ENCODE assay signal across 20 cellular contexts in the genomic region with DNA sequence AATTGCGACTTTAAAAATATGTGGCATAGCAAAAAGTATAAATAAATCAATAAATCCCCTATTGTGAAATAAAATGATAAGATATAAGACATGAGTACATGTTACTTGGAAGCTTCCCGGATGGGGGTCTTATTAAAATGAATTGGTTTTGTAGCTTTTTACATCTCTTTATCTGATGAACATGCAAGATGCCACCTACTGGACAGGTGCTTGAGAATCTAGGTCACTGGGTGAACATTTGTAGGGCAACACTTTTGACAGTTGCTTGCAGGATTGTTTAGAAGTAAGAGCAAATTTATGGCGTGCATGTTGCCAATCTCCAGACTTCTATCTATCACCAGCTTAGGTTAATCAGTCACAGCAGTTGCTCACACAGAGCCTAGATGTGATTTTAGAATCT.
DNase-seq lines count a peak whose midpoint lies in the region; ATAC-seq and TF ChIP-seq lines count a peak whose summit lies in the region.
"Had no signal": no experiment of that assay in that cellular context is flagged by ENCODE, and none has a peak within 500 bp of the region (broad histone marks: within the 10 kb centered on the region; RNA-seq: fewer than 3 reads in every experiment).

No MANE protein-coding gene starts in this region.

- peak; percentile 12 for TF ChIP-seq CTCF in SU-DHL-6 (IDR thresholded peaks at IDR 0.05; ENCODE audit: insufficient read depth, low read length, poor library complexity, severe bottlenecking)

- ATAC-seq in left lobe of liver (peak; percentile 58), HG03460 (IDR thresholded peaks at IDR 0.05; ENCODE audit: unreplicated experiment) (no peak), GM21360 (IDR thresholded peaks at IDR 0.05; ENCODE audit: unreplicated experiment) (no peak), GM18519 (IDR thresholded peaks at IDR 0.05; ENCODE audit: low FRiP score, unreplicated experiment) (no peak)

- no peaks in the 10 kb centered on the region for H3K9me3 ChIP-seq in SU-DHL-6 (ENCODE audit: insufficient read depth, low read length)
- H3K9me3 ChIP-seq: esophagus muscularis mucosa, HAP-1 had no signal

- H3K9me2 ChIP-seq in SU-DHL-6 (replicated peaks; ENCODE audit: insufficient read depth, low read length) = no peaks in the 10 kb centered on the region

- no peak overlapping the region for H3K4me3 ChIP-seq in SU-DHL-6 (ENCODE audit: insufficient read depth, low read length, poor library complexity, severe bottlenecking)
- H3K4me3 ChIP-seq: esophagus muscularis mucosa, HAP-1, lung had no signal

- H4K20me1 ChIP-seq in SU-DHL-6 (ENCODE audit: low read depth, low read length) = no peaks in the 10 kb centered on the region

- H3K4me2 ChIP-seq in SU-DHL-6 (ENCODE audit: low read depth, low read length, poor library complexity, severe bottlenecking) = no peak overlapping the region

- no peak overlapping the region for H2AFZ ChIP-seq in SU-DHL-6 (ENCODE audit: low read depth, low read length, severe bottlenecking)

- H3K79me2 ChIP-seq in SU-DHL-6 (ENCODE audit: insufficient read depth, low read length) = no peaks in the 10 kb centered on the region

- no peaks in the 10 kb centered on the region for H3K36me3 ChIP-seq in SU-DHL-6 (ENCODE audit: low read length)
- H3K36me3 ChIP-seq: esophagus muscularis mucosa, HAP-1 had no signal

- H3F3A ChIP-seq in SU-DHL-6 (ENCODE audit: insufficient read depth) = no peaks in the 10 kb centered on the region

- H3K27ac ChIP-seq in SU-DHL-6 (ENCODE audit: low read depth, low read length) = no peak overlapping the region
- H3K27ac ChIP-seq: esophagus muscularis mucosa had no signal

- DNase-seq in ELR (ENCODE audit: low read depth) = peak; percentile 4
- DNase-seq in HT-29 (ENCODE audit: low spot score) = peak; percentile 1
- DNase-seq in left lobe of liver (ENCODE audit: low spot score) = no peak
- DNase-seq in NCI-H1417 (lab: John Stamatoyannopoulos, UW) = no peak
- DNase-seq: activated CD4-positive, alpha-beta memory T cell treated with anti-CD3 and anti-CD28 coated beads for 36 hours; activated effector memory CD4-positive, alpha-beta T cell treated with Interleukin-2 at 50 U/mL for 16 hours; CD4-positive, alpha-beta T cell; effector CD8-positive, alpha-beta T cell; islet precursor cell; NCI-H1092; NCI-H1930; NCI-H446 treated with DMSO at 0.1 percent for 48 hours; substantia nigra had no signal

- H3K9ac ChIP-seq in SU-DHL-6 (ENCODE audit: low read length) = no peak overlapping the region

- no peaks in the 10 kb centered on the region for H3K27me3 ChIP-seq in SU-DHL-6 (ENCODE audit: low read length)
- H3K27me3 ChIP-seq: esophagus muscularis mucosa had no signal

Comparison
In these comparisons a context has a peak if more than half of its experiments do, and no peak if none do; other contexts are left out.
1. DNase-seq: peak in ELR (single experiment) and HT-29 (single experiment); none in left lobe of liver (single experiment) and NCI-H1417 (0 of 3).